1 cellular context compared by ENCODE assay signal in genomic region chr20:63658749-63659187, GRCh38.
TF ChIP-seq lines count a peak whose summit lies in the region.

No MANE protein-coding gene starts in this region.

TF ChIP-seq in HepG2, 621 proteins besides CTCF, POLR2A, EP300 and RAD21 (continued from another document and continues in another):
- TF ChIP-seq, protein P1, sequence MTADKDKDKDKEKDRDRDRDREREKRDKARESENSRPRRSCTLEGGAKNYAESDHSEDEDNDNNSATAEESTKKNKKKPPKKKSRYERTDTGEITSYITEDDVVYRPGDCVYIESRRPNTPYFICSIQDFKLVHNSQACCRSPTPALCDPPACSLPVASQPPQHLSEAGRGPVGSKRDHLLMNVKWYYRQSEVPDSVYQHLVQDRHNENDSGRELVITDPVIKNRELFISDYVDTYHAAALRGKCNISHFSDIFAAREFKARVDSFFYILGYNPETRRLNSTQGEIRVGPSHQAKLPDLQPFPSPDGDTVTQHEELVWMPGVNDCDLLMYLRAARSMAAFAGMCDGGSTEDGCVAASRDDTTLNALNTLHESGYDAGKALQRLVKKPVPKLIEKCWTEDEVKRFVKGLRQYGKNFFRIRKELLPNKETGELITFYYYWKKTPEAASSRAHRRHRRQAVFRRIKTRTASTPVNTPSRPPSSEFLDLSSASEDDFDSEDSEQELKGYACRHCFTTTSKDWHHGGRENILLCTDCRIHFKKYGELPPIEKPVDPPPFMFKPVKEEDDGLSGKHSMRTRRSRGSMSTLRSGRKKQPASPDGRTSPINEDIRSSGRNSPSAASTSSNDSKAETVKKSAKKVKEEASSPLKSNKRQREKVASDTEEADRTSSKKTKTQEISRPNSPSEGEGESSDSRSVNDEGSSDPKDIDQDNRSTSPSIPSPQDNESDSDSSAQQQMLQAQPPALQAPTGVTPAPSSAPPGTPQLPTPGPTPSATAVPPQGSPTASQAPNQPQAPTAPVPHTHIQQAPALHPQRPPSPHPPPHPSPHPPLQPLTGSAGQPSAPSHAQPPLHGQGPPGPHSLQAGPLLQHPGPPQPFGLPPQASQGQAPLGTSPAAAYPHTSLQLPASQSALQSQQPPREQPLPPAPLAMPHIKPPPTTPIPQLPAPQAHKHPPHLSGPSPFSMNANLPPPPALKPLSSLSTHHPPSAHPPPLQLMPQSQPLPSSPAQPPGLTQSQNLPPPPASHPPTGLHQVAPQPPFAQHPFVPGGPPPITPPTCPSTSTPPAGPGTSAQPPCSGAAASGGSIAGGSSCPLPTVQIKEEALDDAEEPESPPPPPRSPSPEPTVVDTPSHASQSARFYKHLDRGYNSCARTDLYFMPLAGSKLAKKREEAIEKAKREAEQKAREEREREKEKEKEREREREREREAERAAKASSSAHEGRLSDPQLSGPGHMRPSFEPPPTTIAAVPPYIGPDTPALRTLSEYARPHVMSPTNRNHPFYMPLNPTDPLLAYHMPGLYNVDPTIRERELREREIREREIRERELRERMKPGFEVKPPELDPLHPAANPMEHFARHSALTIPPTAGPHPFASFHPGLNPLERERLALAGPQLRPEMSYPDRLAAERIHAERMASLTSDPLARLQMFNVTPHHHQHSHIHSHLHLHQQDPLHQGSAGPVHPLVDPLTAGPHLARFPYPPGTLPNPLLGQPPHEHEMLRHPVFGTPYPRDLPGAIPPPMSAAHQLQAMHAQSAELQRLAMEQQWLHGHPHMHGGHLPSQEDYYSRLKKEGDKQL (CRISPR knock-in tag; IDR thresholded peaks at IDR 0.05; ENCODE audit: low read depth), result no peak
- peak; percentile 49; the same call in 1 of the 2 replicates for TF ChIP-seq MATR3 (CRISPR knock-in tag; IDR thresholded peaks at IDR 0.05)
- TF ChIP-seq FLYWCH1 (CRISPR knock-in tag; IDR thresholded peaks at IDR 0.05), result no peak
- TF ChIP-seq NCOR1 (IDR thresholded peaks at IDR 0.05; ENCODE audit: borderline replicate concordance, low read length), result no peak
- no peak for TF ChIP-seq TRAFD1 (CRISPR knock-in tag; IDR thresholded peaks at IDR 0.05; ENCODE audit: borderline replicate concordance)
- no peak for TF ChIP-seq PRPF4 (IDR thresholded peaks at IDR 0.05; ENCODE audit: low read depth, low read length, poor library complexity, severe bottlenecking)
- no peak for TF ChIP-seq ZNF547 (CRISPR knock-in tag; IDR thresholded peaks at IDR 0.05)
- no peak for TF ChIP-seq ZNF503 (CRISPR knock-in tag; IDR thresholded peaks at IDR 0.05)
- no peak for TF ChIP-seq GPN1 (CRISPR knock-in tag; IDR thresholded peaks at IDR 0.05; ENCODE audit: borderline replicate concordance)
- 0 out of 2 replicates have a peak, but pooled peaks have one; percentile 53 for TF ChIP-seq SSRP1 (CRISPR knock-in tag; IDR thresholded peaks at IDR 0.05)
- TF ChIP-seq, protein P2, sequence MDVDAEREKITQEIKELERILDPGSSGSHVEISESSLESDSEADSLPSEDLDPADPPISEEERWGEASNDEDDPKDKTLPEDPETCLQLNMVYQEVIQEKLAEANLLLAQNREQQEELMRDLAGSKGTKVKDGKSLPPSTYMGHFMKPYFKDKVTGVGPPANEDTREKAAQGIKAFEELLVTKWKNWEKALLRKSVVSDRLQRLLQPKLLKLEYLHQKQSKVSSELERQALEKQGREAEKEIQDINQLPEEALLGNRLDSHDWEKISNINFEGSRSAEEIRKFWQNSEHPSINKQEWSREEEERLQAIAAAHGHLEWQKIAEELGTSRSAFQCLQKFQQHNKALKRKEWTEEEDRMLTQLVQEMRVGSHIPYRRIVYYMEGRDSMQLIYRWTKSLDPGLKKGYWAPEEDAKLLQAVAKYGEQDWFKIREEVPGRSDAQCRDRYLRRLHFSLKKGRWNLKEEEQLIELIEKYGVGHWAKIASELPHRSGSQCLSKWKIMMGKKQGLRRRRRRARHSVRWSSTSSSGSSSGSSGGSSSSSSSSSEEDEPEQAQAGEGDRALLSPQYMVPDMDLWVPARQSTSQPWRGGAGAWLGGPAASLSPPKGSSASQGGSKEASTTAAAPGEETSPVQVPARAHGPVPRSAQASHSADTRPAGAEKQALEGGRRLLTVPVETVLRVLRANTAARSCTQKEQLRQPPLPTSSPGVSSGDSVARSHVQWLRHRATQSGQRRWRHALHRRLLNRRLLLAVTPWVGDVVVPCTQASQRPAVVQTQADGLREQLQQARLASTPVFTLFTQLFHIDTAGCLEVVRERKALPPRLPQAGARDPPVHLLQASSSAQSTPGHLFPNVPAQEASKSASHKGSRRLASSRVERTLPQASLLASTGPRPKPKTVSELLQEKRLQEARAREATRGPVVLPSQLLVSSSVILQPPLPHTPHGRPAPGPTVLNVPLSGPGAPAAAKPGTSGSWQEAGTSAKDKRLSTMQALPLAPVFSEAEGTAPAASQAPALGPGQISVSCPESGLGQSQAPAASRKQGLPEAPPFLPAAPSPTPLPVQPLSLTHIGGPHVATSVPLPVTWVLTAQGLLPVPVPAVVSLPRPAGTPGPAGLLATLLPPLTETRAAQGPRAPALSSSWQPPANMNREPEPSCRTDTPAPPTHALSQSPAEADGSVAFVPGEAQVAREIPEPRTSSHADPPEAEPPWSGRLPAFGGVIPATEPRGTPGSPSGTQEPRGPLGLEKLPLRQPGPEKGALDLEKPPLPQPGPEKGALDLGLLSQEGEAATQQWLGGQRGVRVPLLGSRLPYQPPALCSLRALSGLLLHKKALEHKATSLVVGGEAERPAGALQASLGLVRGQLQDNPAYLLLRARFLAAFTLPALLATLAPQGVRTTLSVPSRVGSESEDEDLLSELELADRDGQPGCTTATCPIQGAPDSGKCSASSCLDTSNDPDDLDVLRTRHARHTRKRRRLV (CRISPR knock-in tag; IDR thresholded peaks at IDR 0.05), result no peak
- TF ChIP-seq, protein P3, sequence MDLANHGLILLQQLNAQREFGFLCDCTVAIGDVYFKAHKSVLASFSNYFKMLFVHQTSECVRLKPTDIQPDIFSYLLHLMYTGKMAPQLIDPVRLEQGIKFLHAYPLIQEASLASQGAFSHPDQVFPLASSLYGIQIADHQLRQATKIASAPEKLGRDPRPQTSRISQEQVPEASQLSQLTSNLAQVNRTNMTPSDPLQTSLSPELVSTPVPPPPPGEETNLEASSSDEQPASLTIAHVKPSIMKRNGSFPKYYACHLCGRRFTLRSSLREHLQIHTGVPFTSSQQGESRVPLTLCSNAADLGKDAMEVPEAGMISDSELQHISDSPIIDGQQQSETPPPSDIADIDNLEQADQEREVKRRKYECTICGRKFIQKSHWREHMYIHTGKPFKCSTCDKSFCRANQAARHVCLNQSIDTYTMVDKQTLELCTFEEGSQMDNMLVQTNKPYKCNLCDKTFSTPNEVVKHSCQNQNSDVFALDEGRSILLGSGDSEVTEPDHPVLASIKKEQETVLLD (CRISPR knock-in tag; IDR thresholded peaks at IDR 0.05; ENCODE audit: low read depth), result no peak
- TF ChIP-seq MED8 (CRISPR knock-in tag; IDR thresholded peaks at IDR 0.05; ENCODE audit: insufficient replicate concordance), result peak; percentile 36
- no peak for TF ChIP-seq ZNF576 (CRISPR knock-in tag; IDR thresholded peaks at IDR 0.05)
- TF ChIP-seq ATF7-NPFF (CRISPR knock-in tag; IDR thresholded peaks at IDR 0.05; ENCODE audit: low read depth), result no peak
- no peak for TF ChIP-seq IRF9 (CRISPR knock-in tag; IDR thresholded peaks at IDR 0.05; ENCODE audit: borderline replicate concordance)
- no peak for TF ChIP-seq ZSCAN12 (CRISPR knock-in tag; IDR thresholded peaks at IDR 0.05)
- no peak; the same call in 1 of the 2 replicates for TF ChIP-seq ATRX (CRISPR knock-in tag; IDR thresholded peaks at IDR 0.05; ENCODE audit: borderline replicate concordance)
- no peak for TF ChIP-seq ONECUT2 (CRISPR knock-in tag; IDR thresholded peaks at IDR 0.05)
- no peak for TF ChIP-seq ZSCAN9 (CRISPR knock-in tag; IDR thresholded peaks at IDR 0.05; ENCODE audit: borderline replicate concordance)
- no peak for TF ChIP-seq GATA4 (IDR thresholded peaks at IDR 0.05; ENCODE audit: borderline replicate concordance, low read depth)
- no peak for TF ChIP-seq ZNF354B (CRISPR knock-in tag; IDR thresholded peaks at IDR 0.05)
- no peak; the same call in 1 of the 2 replicates for TF ChIP-seq ZNF567 (CRISPR knock-in tag; IDR thresholded peaks at IDR 0.05; ENCODE audit: borderline replicate concordance)
- TF ChIP-seq CEBPB (IDR thresholded peaks at IDR 0.05; ENCODE audit: borderline replicate concordance, low read depth, low read length), result no peak
- TF ChIP-seq SRSF9 (IDR thresholded peaks at IDR 0.05; ENCODE audit: borderline replicate concordance, insufficient read depth, low read depth, low read length, poor library complexity, severe bottlenecking), result no peak
- no peak for TF ChIP-seq ZNF367 (CRISPR knock-in tag; IDR thresholded peaks at IDR 0.05; ENCODE audit: borderline replicate concordance)
- no peak for TF ChIP-seq ZNF674 (CRISPR knock-in tag; IDR thresholded peaks at IDR 0.05; ENCODE audit: low read depth)
- TF ChIP-seq MTA1 (CRISPR knock-in tag; IDR thresholded peaks at IDR 0.05; ENCODE audit: borderline replicate concordance), result no peak
- TF ChIP-seq ZNF577 (CRISPR knock-in tag; IDR thresholded peaks at IDR 0.05; ENCODE audit: borderline replicate concordance, low read depth), result no peak
- no peak for TF ChIP-seq HMGA1 (CRISPR knock-in tag; conservative IDR thresholded peaks at IDR 0.05)
- TF ChIP-seq ZNF557 (CRISPR knock-in tag; IDR thresholded peaks at IDR 0.05), result no peak
- TF ChIP-seq MLX (CRISPR knock-in tag; IDR thresholded peaks at IDR 0.05), result no peak
- no peak for TF ChIP-seq ELK4 (CRISPR knock-in tag; IDR thresholded peaks at IDR 0.05; ENCODE audit: borderline replicate concordance)
- TF ChIP-seq, protein P4, sequence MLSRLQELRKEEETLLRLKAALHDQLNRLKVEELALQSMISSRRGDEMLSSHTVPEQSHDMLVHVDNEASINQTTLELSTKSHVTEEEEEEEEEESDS (CRISPR knock-in tag; IDR thresholded peaks at IDR 0.05; ENCODE audit: borderline replicate concordance), result no peak
- TF ChIP-seq JUNB (CRISPR knock-in tag; IDR thresholded peaks at IDR 0.05; ENCODE audit: borderline replicate concordance), result no peak
- TF ChIP-seq ZMYM3 (CRISPR knock-in tag; IDR thresholded peaks at IDR 0.05), result no peak
- TF ChIP-seq ZNF629 (CRISPR knock-in tag; conservative IDR thresholded peaks at IDR 0.05), result no peak
- TF ChIP-seq BCL6 (CRISPR knock-in tag; IDR thresholded peaks at IDR 0.05), result no peak
- no peak for TF ChIP-seq FOXK1 (CRISPR knock-in tag; IDR thresholded peaks at IDR 0.05; ENCODE audit: borderline replicate concordance, low read depth)
- TF ChIP-seq YY1 (IDR thresholded peaks at IDR 0.05; ENCODE audit: insufficient read depth, insufficient replicate concordance, low read depth, low read length), result no peak
- no peak for TF ChIP-seq TBL1XR1 (IDR thresholded peaks at IDR 0.05; ENCODE audit: borderline replicate concordance, low read length, partially characterized antibody)
- no peak for TF ChIP-seq ZNF362 (CRISPR knock-in tag; IDR thresholded peaks at IDR 0.05; ENCODE audit: borderline replicate concordance)
